ENCODE assay signal across 8 cellular contexts in genomic region chr13:52450012-52450792, GRCh38. TPM values are rescaled to one million over a fixed set of nuclear protein-coding genes. Genes with fewer than 3 reads are reported as not detected.
A peak's percentile ranks its signal among the peaks of the same experiment; 100 is the strongest.
DNase-seq lines count a peak whose midpoint lies in the region; TF ChIP-seq lines count a peak whose summit lies in the region.

VPS36 (minus strand) TSS chr13:52450634; CDS start chr13:52450594, 40 bp downstream.

- H3K4me3 ChIP-seq in GM08714 (ENCODE audit: low read length) (peak within 1 kb of the TSS; percentile 78), HFF-Myc (replicated peaks; ENCODE audit: low read depth, low read length) (peak within 1 kb of the TSS; percentile 57), suprapubic skin (peak within 1 kb of the TSS; percentile 79)

- peak; percentile 69 to 90 for TF ChIP-seq POLR2A in suprapubic skin (IDR thresholded peaks at IDR 0.05)

- H3K9me3 Mint-ChIP-seq in activated naive CD4-positive, alpha-beta T cell treated with anti-CD3 and anti-CD28 coated beads, Interleukin-2, amount 10 ng/mL, durations not matched to agents 7 days and 5 days, result no peaks in the 10 kb centered on the region

- peak within 1 kb of the TSS; percentile 94 for H3K4me3 Mint-ChIP-seq in activated naive CD4-positive, alpha-beta T cell treated with anti-CD3 and anti-CD28 coated beads, Interleukin-2, amount 10 ng/mL, durations not matched to agents 7 days and 5 days

- no peak for TF ChIP-seq EP300 in suprapubic skin (IDR thresholded peaks at IDR 0.05)

- H3K4me1 ChIP-seq in suprapubic skin, result peaks cover 59% of the 10 kb centered on the region

- H3K27me3 Mint-ChIP-seq in activated naive CD4-positive, alpha-beta T cell treated with anti-CD3 and anti-CD28 coated beads, Interleukin-2, amount 10 ng/mL, durations not matched to agents 7 days and 5 days, result peaks cover 6% of the 10 kb centered on the region

- CTCF ChIA-PET in activated naive CD4-positive, alpha-beta T cell treated with anti-CD3 and anti-CD28 coated beads, Interleukin-2, amount 10 ng/mL, durations not matched to agents 7 days and 5 days (lab: Charles Lee), result interaction anchor here (0.6 to 2.1 kb wide), 17 partner anchors 12 to 578 kb away, joined by 3 to 7 read pairs (median 3); no protein-coding TSS in a partner anchor

- WGBS in suprapubic skin, result under 1% methylated on average over 17 of the region's 105 CpGs

- H3K27ac ChIP-seq in suprapubic skin, result peak within 1 kb of the TSS; percentile 98

- peaks cover 2% of the 10 kb centered on the region for H3K36me3 ChIP-seq in suprapubic skin

- TF ChIP-seq CTCF in HFF-Myc (IDR thresholded peaks at IDR 0.05; ENCODE audit: low read depth, low read length, missing control alignments), result peak; percentile 97
- peak; percentile 99 to 100 for TF ChIP-seq CTCF in suprapubic skin (IDR thresholded peaks at IDR 0.05)

- DNase-seq in HFF-Myc (ENCODE audit: extremely low read depth, low read depth) (peak; percentile 66), NAMALWA (ENCODE audit: low spot score) (peak; percentile 95), SK-N-DZ (ENCODE audit: low spot score) (peak; percentile 93), germinal center (ENCODE audit: low spot score) (peak; percentile 89), nucleus accumbens (lab: John Stamatoyannopoulos, UW) (peak; percentile 25 to 98 (median 89)), suprapubic skin (ENCODE audit: low spot score in 2 of 2) (peak; percentile 96 to 97)
- DNase-seq in activated naive CD4-positive, alpha-beta T cell treated with anti-CD3 and anti-CD28 coated beads, Interleukin-2, amount 10 ng/mL, durations not matched to agents 7 days and 5 days, result peak; percentile 94

- H3K27me3 ChIP-seq in suprapubic skin, result no peaks in the 10 kb centered on the region

- H3K36me3 Mint-ChIP-seq in activated naive CD4-positive, alpha-beta T cell treated with anti-CD3 and anti-CD28 coated beads, Interleukin-2, amount 10 ng/mL, durations not matched to agents 7 days and 5 days, result peaks cover 8% of the 10 kb centered on the region

- no peaks in the 10 kb centered on the region for H3K9me3 ChIP-seq in suprapubic skin

- peaks cover 50% of the 10 kb centered on the region for H3K4me1 Mint-ChIP-seq in activated naive CD4-positive, alpha-beta T cell treated with anti-CD3 and anti-CD28 coated beads, Interleukin-2, amount 10 ng/mL, durations not matched to agents 7 days and 5 days

- H3K27ac Mint-ChIP-seq in activated naive CD4-positive, alpha-beta T cell treated with anti-CD3 and anti-CD28 coated beads, Interleukin-2, amount 10 ng/mL, durations not matched to agents 7 days and 5 days, result peak within 1 kb of the TSS; percentile 87

RNA-seq across cellular contexts. Expression of gene VPS36, which starts in this region (rescaled TPM):
- 30.9 and 33.4 TPM in 2 replicates for polyA plus RNA-seq in SK-N-DZ (2014; cell fraction: cytosol; rRNA removed)
- 82.3 and 94.5 TPM in 2 replicates for polyA plus RNA-seq in SK-N-DZ (2014; cell fraction: nucleus; rRNA removed)
- 100 to 1,000 TPM in 1 of 4 donors, 10 to 100 TPM in 3; 86.0 to 331 (median 95.2) TPM for total RNA-seq in suprapubic skin

Comparison
In these comparisons a context has a peak if more than half of its experiments do, and no peak if none do; other contexts are left out.
1. Peak in every context shown above with its lines: DNase-seq, H3K4me3 ChIP-seq and H3K27ac ChIP-seq.